Comparison of ENCODE assay signal across 2 cellular contexts in genomic region chr15:96162322-96162721, GRCh38.
TF ChIP-seq lines count a peak whose summit lies in the region.

No MANE protein-coding gene starts in this region.

TF ChIP-seq in K562, 482 proteins besides CTCF, POLR2A, EP300 and RAD21 (continued from another document):
- TF ChIP-seq ZBTB2 (IDR thresholded peaks at IDR 0.05), result peak; percentile 22; the same call in 1 of the 2 replicates
- TF ChIP-seq STAT5A (IDR thresholded peaks at IDR 0.05; ENCODE audit: borderline replicate concordance, low read length), result peak; percentile 49; the same call in 1 of the 2 replicates
- 0 out of 2 replicates have a peak, but pooled peaks have one; percentile 10 for TF ChIP-seq KLF16 (IDR thresholded peaks at IDR 0.05)
- peak; percentile 68; the same call in 1 of the 2 replicates for TF ChIP-seq DPF2 (IDR thresholded peaks at IDR 0.05)
- 0 out of 2 replicates have a peak, but pooled peaks have one; percentile 33 for TF ChIP-seq CREB1 (IDR thresholded peaks at IDR 0.05)
- TF ChIP-seq CREB1 (CRISPR knock-in tag; IDR thresholded peaks at IDR 0.05), result no peak
- peak; percentile 78 for TF ChIP-seq TCF3 (CRISPR knock-in tag; IDR thresholded peaks at IDR 0.05)
- peak; percentile 75 for TF ChIP-seq ARID1B (IDR thresholded peaks at IDR 0.05)
- TF ChIP-seq ZNF431 (CRISPR knock-in tag; IDR thresholded peaks at IDR 0.05), result no peak
- no peak for TF ChIP-seq TBL1XR1 (IDR thresholded peaks at IDR 0.05; ENCODE audit: low read length in 2 of 2)
- peak; percentile 64 for TF ChIP-seq TEAD4 (IDR thresholded peaks at IDR 0.05; ENCODE audit: low read length)
- TF ChIP-seq TEAD4 (CRISPR knock-in tag; IDR thresholded peaks at IDR 0.05; ENCODE audit: borderline replicate concordance), result no peak
- peak; percentile 59 for TF ChIP-seq NFIC (IDR thresholded peaks at IDR 0.05)
- 0 out of 2 replicates have a peak, but pooled peaks have one; percentile 18 for TF ChIP-seq TFAP4 (CRISPR knock-in tag; IDR thresholded peaks at IDR 0.05; ENCODE audit: borderline replicate concordance)
- TF ChIP-seq ZEB2 (IDR thresholded peaks at IDR 0.05), result 0 out of 2 replicates have a peak, but pooled peaks have one; percentile 12
- TF ChIP-seq MTA2 (IDR thresholded peaks at IDR 0.05; ENCODE audit: low read depth), result 0 out of 2 replicates have a peak, but pooled peaks have one; percentile 8
- no peak for TF ChIP-seq KDM4B (IDR thresholded peaks at IDR 0.05; ENCODE audit: borderline replicate concordance in 2 of 2, low read depth in 1 of 2)
- TF ChIP-seq CBFA2T3 (IDR thresholded peaks at IDR 0.05), result peak; percentile 87
- no peak for TF ChIP-seq TRIM28 (IDR thresholded peaks at IDR 0.05)
- TF ChIP-seq GTF2E2 (tag; IDR thresholded peaks at IDR 0.05), result no peak
- TF ChIP-seq ZNF592 (IDR thresholded peaks at IDR 0.05), result peak; percentile 43; the same call in 1 of the 2 replicates
- 0 out of 2 replicates have a peak, but pooled peaks have one; percentile 26 for TF ChIP-seq SMAD4 (CRISPR knock-in tag; conservative IDR thresholded peaks at IDR 0.05)
- TF ChIP-seq NR2C2 (CRISPR knock-in tag; IDR thresholded peaks at IDR 0.05), result no peak
- peak; percentile 64; the same call in 1 of the 2 replicates for TF ChIP-seq NR2C2 (tag; IDR thresholded peaks at IDR 0.05)
- peak; percentile 72 for TF ChIP-seq CBFA2T2 (conservative IDR thresholded peaks at IDR 0.05)
- peak; percentile 68; the same call in 1 of the 2 replicates for TF ChIP-seq TAL1 (IDR thresholded peaks at IDR 0.05)
- TF ChIP-seq SMARCC2 (IDR thresholded peaks at IDR 0.05; ENCODE audit: low read depth), result 0 out of 2 replicates have a peak, but pooled peaks have one; percentile 21

TF ChIP-seq in HepG2, 621 proteins besides CTCF, POLR2A, EP300 and RAD21 (continued from another document):
- no peak for TF ChIP-seq NR2F6 (IDR thresholded peaks at IDR 0.05)
- peak; percentile 19; the same call in 1 of the 2 replicates for TF ChIP-seq NR2F6 (CRISPR knock-in tag; IDR thresholded peaks at IDR 0.05)
- TF ChIP-seq FOSL2 (CRISPR knock-in tag; IDR thresholded peaks at IDR 0.05), result peak; percentile 63; the same call in 1 of the 2 replicates
- TF ChIP-seq HDAC1 (CRISPR knock-in tag; IDR thresholded peaks at IDR 0.05), result peak; percentile 48
- 0 out of 2 replicates have a peak, but pooled peaks have one; percentile 17 for TF ChIP-seq FOXA3 (CRISPR knock-in tag; IDR thresholded peaks at IDR 0.05)
- TF ChIP-seq AHDC1 (CRISPR knock-in tag; IDR thresholded peaks at IDR 0.05; ENCODE audit: borderline replicate concordance), result peak; percentile 25; the same call in 1 of the 2 replicates
- TF ChIP-seq PAXIP1 (CRISPR knock-in tag; conservative IDR thresholded peaks at IDR 0.05), result peak; percentile 51; the same call in 1 of the 2 replicates
- TF ChIP-seq PRMT3 (CRISPR knock-in tag; IDR thresholded peaks at IDR 0.05; ENCODE audit: borderline replicate concordance, low read depth), result no peak
- peak; percentile 59 for TF ChIP-seq MED1 (CRISPR knock-in tag; IDR thresholded peaks at IDR 0.05)
- TF ChIP-seq CEBPG (CRISPR knock-in tag; IDR thresholded peaks at IDR 0.05), result no peak
- TF ChIP-seq HNF4A (CRISPR knock-in tag; IDR thresholded peaks at IDR 0.05), result peak; percentile 76
- TF ChIP-seq POGZ (CRISPR knock-in tag; IDR thresholded peaks at IDR 0.05), result peak; percentile 74
- no peak for TF ChIP-seq HOXD1 (CRISPR knock-in tag; IDR thresholded peaks at IDR 0.05)
- TF ChIP-seq ZBTB46 (CRISPR knock-in tag; IDR thresholded peaks at IDR 0.05; ENCODE audit: borderline replicate concordance), result no peak
- TF ChIP-seq HOMEZ (CRISPR knock-in tag; IDR thresholded peaks at IDR 0.05; ENCODE audit: low read depth), result peak; percentile 88; the same call in 1 of the 2 replicates
- TF ChIP-seq ZMYM4 (CRISPR knock-in tag; IDR thresholded peaks at IDR 0.05), result 0 out of 2 replicates have a peak, but pooled peaks have one; percentile 25
- TF ChIP-seq PITX1 (CRISPR knock-in tag; IDR thresholded peaks at IDR 0.05), result 0 out of 2 replicates have a peak, but pooled peaks have one; percentile 48
- peak; percentile 47 for TF ChIP-seq ARID5B (CRISPR knock-in tag; IDR thresholded peaks at IDR 0.05)
- peak; percentile 6; the same call in 1 of the 2 replicates for TF ChIP-seq CEBPB (IDR thresholded peaks at IDR 0.05; ENCODE audit: borderline replicate concordance, low read depth, low read length)
- peak; percentile 25; the same call in 1 of the 2 replicates for TF ChIP-seq ZNF292 (CRISPR knock-in tag; IDR thresholded peaks at IDR 0.05; ENCODE audit: borderline replicate concordance, low read depth)
- TF ChIP-seq NCOA2 (CRISPR knock-in tag; IDR thresholded peaks at IDR 0.05), result no peak
- TF ChIP-seq ZBTB4 (CRISPR knock-in tag; IDR thresholded peaks at IDR 0.05; ENCODE audit: borderline replicate concordance), result no peak
- no peak for TF ChIP-seq POLR2AphosphoS5 (IDR thresholded peaks at IDR 0.05; ENCODE audit: low read depth, low read length)
